11 cellular contexts compared by ENCODE assay signal in genomic region chr11:75490221-75491181, GRCh38. TPM values are rescaled to one million over a fixed set of nuclear protein-coding genes. Genes with fewer than 3 reads are reported as not detected.
DNase-seq lines count a peak whose midpoint lies in the region; FAIRE-seq and TF ChIP-seq lines count a peak whose summit lies in the region.
"Had no signal": no experiment of that assay in that cellular context is flagged by ENCODE, and none has a peak within 500 bp of the region (broad histone marks: within the 10 kb centered on the region; RNA-seq: fewer than 3 reads in every experiment).

No MANE protein-coding gene starts in this region.

- in situ Hi-C loops in astrocyte of the spinal cord (cut with HindIII; ENCODE audit: low sequenced_read_pairs), result no loop called here

- no peak for TF ChIP-seq CTCF in astrocyte of the spinal cord (IDR thresholded peaks at IDR 0.05; ENCODE audit: low read depth, low read length)
- no peak for TF ChIP-seq CTCF in D721Med (IDR thresholded peaks at IDR 0.05; ENCODE audit: insufficient read depth, missing control alignments)

- DNase-seq in EL (peak; percentile 61), M059J (ENCODE audit: low read depth) (peak; percentile 84), astrocyte of the spinal cord (ENCODE audit: low read depth, low spot score) (peak; percentile 30), myocyte (ENCODE audit: low read depth) (peak; percentile 41), GDM1 (lab: John Stamatoyannopoulos, UW) (no peak), HPDE6-E6E7 (ENCODE audit: extremely low spot score) (no peak), D721Med (ENCODE audit: insufficient read length, low spot score) (no peak)
- no peak for DNase-seq in activated effector memory CD4-positive, alpha-beta T cell treated with Interleukin-2 at 50 U/mL for 16 hours
- DNase-seq: gastrocnemius medialis, mucosa of descending colon, NCI-H446 had no signal

- FAIRE-seq in D721Med (lab: Jason Lieb, UNC), result no peak

- no peak overlapping the region for H3K4me3 ChIP-seq in astrocyte of the spinal cord (ENCODE audit: low read depth, low read length)
- H3K4me3 ChIP-seq: gastrocnemius medialis, mucosa of descending colon had no signal

RNA-seq across cellular contexts. Expression of gene GDPD5, which starts 35.2 kb away (rescaled TPM):
- total RNA-seq in M059J (2014; rRNA removed; shearing (Covaris generic)), result 8.0 and 13.8 TPM in 2 replicates
- 16.1 and 18.3 TPM in 2 replicates for total RNA-seq in myocyte
- 50.3 TPM for polyA plus RNA-seq in myocyte (2012)

RNA-seq across cellular contexts. Expression of gene KLHL35, which starts 57.5 kb away (rescaled TPM):
- 1.7 and 7.2 TPM in 2 replicates for total RNA-seq in M059J (2014; rRNA removed; shearing (Covaris generic))
- 2.6 and 4.6 TPM in 2 replicates for total RNA-seq in myocyte
- polyA plus RNA-seq in myocyte (2012), result 5.6 TPM

Comparison
In these comparisons a context has a peak if more than half of its experiments do, and no peak if none do; other contexts are left out.
1. DNase-seq: peak in EL (single experiment), M059J (single experiment), astrocyte of the spinal cord (single experiment) and myocyte (single experiment); none in GDM1 (single experiment), HPDE6-E6E7 (single experiment), activated effector memory CD4-positive, alpha-beta T cell treated with Interleukin-2 at 50 U/mL for 16 hours (single experiment) and D721Med (single experiment).